ENCODE assay signal across 8 cellular contexts in the genomic region with DNA sequence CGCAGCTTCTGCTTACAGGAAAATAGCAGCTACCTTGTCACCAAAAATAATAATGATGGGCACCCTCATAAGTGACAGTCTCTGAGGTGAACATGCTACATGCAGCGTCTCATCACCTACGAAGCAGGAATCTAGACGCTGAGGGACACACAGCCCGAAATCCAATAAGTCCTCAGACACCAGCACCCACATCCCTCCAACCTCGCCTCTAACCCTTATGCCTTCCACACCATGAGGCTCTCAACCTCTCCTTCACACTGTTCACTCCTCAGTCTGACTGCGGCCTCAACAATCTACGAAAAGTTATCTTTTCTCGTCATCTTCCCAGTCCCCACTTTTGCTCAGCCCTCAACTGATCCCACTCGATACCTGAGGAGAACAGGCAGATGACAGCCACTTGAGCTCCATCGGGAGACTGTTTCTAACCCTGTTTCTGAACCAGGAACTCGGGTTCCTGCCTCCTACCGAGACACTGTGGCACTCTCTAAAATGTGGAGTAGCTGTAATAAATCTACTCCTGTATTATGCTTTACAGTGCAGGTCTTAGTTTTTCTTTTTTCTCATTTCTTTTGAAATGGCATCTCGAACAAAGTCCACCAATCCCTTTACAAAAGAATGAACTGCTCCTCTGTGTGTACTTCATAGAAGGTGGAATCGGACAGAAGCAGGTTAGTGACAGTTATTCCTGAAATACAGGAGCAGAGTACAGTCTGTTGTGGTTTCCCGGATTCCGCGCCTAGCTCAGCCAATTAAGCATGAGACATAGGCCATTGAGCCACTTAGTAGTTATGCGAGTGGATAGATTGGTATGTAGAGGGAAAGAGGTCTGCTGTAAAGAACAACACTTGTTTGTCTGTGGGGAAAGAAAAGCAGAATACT. TPM values are rescaled to one million over a fixed set of nuclear protein-coding genes. Genes with fewer than 3 reads are reported as not detected.
DNase-seq lines count a peak whose midpoint lies in the region; ATAC-seq, FAIRE-seq and TF ChIP-seq lines count a peak whose summit lies in the region.
"Not testable (repeated sequence)": the region's sequence is repeated elsewhere in the genome, so short reads cannot be mapped to it uniquely, and the experiment has no call there.

No MANE protein-coding gene starts in this region.

- peak overlapping the region; percentile 95 for H3K4me3 Mint-ChIP-seq in activated naive CD4-positive, alpha-beta T cell treated with anti-CD3 and anti-CD28 coated beads for 36 hours
- H3K4me3 Mint-ChIP-seq in dendritic cell treated with granulocyte-macrophage colony-stimulating factor and Interleukin-4, amounts not matched to agents 40 ng/mL and 50 ng/mL, for 4 days = peak overlapping the region; percentile 97
- H3K4me3 Mint-ChIP-seq in naive B cell = peak overlapping the region; percentile 97 to 100 (median 99)

- TF ChIP-seq POLR2A in A549 (IDR thresholded peaks at IDR 0.05; ENCODE audit: low read length); H54 (IDR thresholded peaks at IDR 0.05; ENCODE audit: low read depth, low read length): not testable (repeated sequence)

- H3K27ac ChIP-seq in A549 = peak overlapping the region; percentile 85 to 93
- H3K27ac ChIP-seq in RWPE1 = peak overlapping the region; percentile 84
- peak overlapping the region; percentile 20 for H3K27ac ChIP-seq in right cardiac atrium (ENCODE audit: low read length)
- peak overlapping the region; percentile 87 for H3K27ac ChIP-seq in smooth muscle cell (ENCODE audit: low read depth)

- H3K9me3 Mint-ChIP-seq in activated naive CD4-positive, alpha-beta T cell treated with anti-CD3 and anti-CD28 coated beads for 36 hours; dendritic cell treated with granulocyte-macrophage colony-stimulating factor and Interleukin-4, amounts not matched to agents 40 ng/mL and 50 ng/mL, for 4 days; naive B cell: not testable (repeated sequence)

- H3K27me3 ChIP-seq in right cardiac atrium (ENCODE audit: control insufficient read depth, insufficient read depth); smooth muscle cell (ENCODE audit: low read depth): not testable (repeated sequence)

- 59% methylated on average over 14 of the region's 19 CpGs for WGBS in A549 (ENCODE audit: missing lambda C conversion rate)
- 89% methylated on average over 13 of the region's 19 CpGs for WGBS in right cardiac atrium
- 82% methylated on average over 14 of the region's 19 CpGs for WGBS in smooth muscle cell (ENCODE audit: low lambda C conversion rate)

- peak overlapping the region; percentile 78 for H3K4me2 ChIP-seq in A549
- peak overlapping the region; percentile 87 for H3K4me2 ChIP-seq in smooth muscle cell

- TF ChIP-seq EP300 in A549 (IDR thresholded peaks at IDR 0.05) = not testable (repeated sequence)

- H2AFZ ChIP-seq in smooth muscle cell (ENCODE audit: low read depth) = peak overlapping the region; percentile 63

- CTCF ChIA-PET in A549 (lab: Yijun Ruan, JAX) = interaction anchor here (0.6 to 1.3 kb wide), 2 partner anchors 43 to 1084 kb away, joined by 3 to 4 read pairs; no protein-coding TSS in a partner anchor
- CTCF ChIA-PET in RWPE1 (lab: Yijun Ruan, JAX); activated naive CD4-positive, alpha-beta T cell treated with anti-CD3 and anti-CD28 coated beads for 36 hours (lab: Charles Lee): not testable (repeated sequence)

- DNase-seq in A549 (ENCODE audit: low read depth in 1 of 2, low spot score in 1 of 2); H54 (ENCODE audit: insufficient read length, low spot score); RWPE1 (ENCODE audit: low spot score); activated naive CD4-positive, alpha-beta T cell treated with anti-CD3 and anti-CD28 coated beads for 36 hours; right cardiac atrium; naive B cell; smooth muscle cell (lab: John Stamatoyannopoulos, UW; ENCODE audit: unreplicated experiment): not testable (repeated sequence)

- ATAC-seq in A549 (peak in 1 of 2 experiments; percentile 5; a peak in 3 of 6 replicates), right cardiac atrium (peak in 1 of 2 donors; percentile 2)
- ATAC-seq in naive B cell (ENCODE audit: low read depth in 2 of 2) = not testable (repeated sequence)

- H3K27me3 Mint-ChIP-seq in activated naive CD4-positive, alpha-beta T cell treated with anti-CD3 and anti-CD28 coated beads for 36 hours (ENCODE audit: low read depth); dendritic cell treated with granulocyte-macrophage colony-stimulating factor and Interleukin-4, amounts not matched to agents 40 ng/mL and 50 ng/mL, for 4 days; naive B cell: not testable (repeated sequence)

- not testable (repeated sequence) for H3F3A ChIP-seq in smooth muscle cell (ENCODE audit: low read depth)

- not testable (repeated sequence) for H3K36me3 ChIP-seq in smooth muscle cell (ENCODE audit: low read depth)

- peak overlapping the region; percentile 98 for H3K27ac Mint-ChIP-seq in activated naive CD4-positive, alpha-beta T cell treated with anti-CD3 and anti-CD28 coated beads for 36 hours
- H3K27ac Mint-ChIP-seq in dendritic cell treated with granulocyte-macrophage colony-stimulating factor and Interleukin-4, amounts not matched to agents 40 ng/mL and 50 ng/mL, for 4 days = peak overlapping the region; percentile 99
- H3K27ac Mint-ChIP-seq in naive B cell = peak overlapping the region; percentile 98 to 99 (median 99)

- POLR2A ChIA-PET in A549 (lab: Yijun Ruan, JAX); RWPE1 (lab: Yijun Ruan, JAX; ENCODE audit: low non-redundant PET): not testable (repeated sequence)

- not testable (repeated sequence) for H3K9me3 ChIP-seq in A549; right cardiac atrium (ENCODE audit: control insufficient read depth, low read length); smooth muscle cell (replicated peaks; ENCODE audit: low read depth)

- H3K4me3 ChIP-seq in A549 (peak overlapping the region; percentile 75), right cardiac atrium (ENCODE audit: low read length) (peak overlapping the region; percentile 89), smooth muscle cell (peak overlapping the region; percentile 83)

- TF ChIP-seq CTCF in A549 (IDR thresholded peaks at IDR 0.05); RWPE1 (conservative IDR thresholded peaks at IDR 0.05; ENCODE audit: low read depth); smooth muscle cell (IDR thresholded peaks at IDR 0.05; ENCODE audit: borderline replicate concordance, insufficient read depth, poor library complexity, severe bottlenecking): not testable (repeated sequence)

- TF ChIP-seq RAD21 in A549 (conservative IDR thresholded peaks at IDR 0.05 in 1 of 2, IDR thresholded peaks at IDR 0.05 in 1 of 2) = not testable (repeated sequence)

- H3K9ac ChIP-seq in smooth muscle cell (ENCODE audit: low read depth) = peak overlapping the region; percentile 96

- FAIRE-seq in A549 (lab: Jason Lieb, UNC) = not testable (repeated sequence)
- peak; percentile 48 for FAIRE-seq in H54 (lab: Jason Lieb, UNC)

- H4K20me1 ChIP-seq in smooth muscle cell (ENCODE audit: low read depth) = peaks cover 11% of the 10 kb centered on the region

- peaks cover 32% of the 10 kb centered on the region for H3K4me1 Mint-ChIP-seq in activated naive CD4-positive, alpha-beta T cell treated with anti-CD3 and anti-CD28 coated beads for 36 hours (ENCODE audit: low read depth)
- not testable (repeated sequence) for H3K4me1 Mint-ChIP-seq in dendritic cell treated with granulocyte-macrophage colony-stimulating factor and Interleukin-4, amounts not matched to agents 40 ng/mL and 50 ng/mL, for 4 days (ENCODE audit: low read depth)
- peaks cover 7 to 33% (median 18%) of the 10 kb centered on the region in 3 donors for H3K4me1 Mint-ChIP-seq in naive B cell

- intact Hi-C loops in activated naive CD4-positive, alpha-beta T cell treated with anti-CD3 and anti-CD28 coated beads for 36 hours (cut with micrococcal nuclease); dendritic cell treated with granulocyte-macrophage colony-stimulating factor and Interleukin-4, amounts not matched to agents 40 ng/mL and 50 ng/mL, for 4 days (cut with micrococcal nuclease); right cardiac atrium (cut with DNase I): not testable (repeated sequence)

- H3K36me3 Mint-ChIP-seq in activated naive CD4-positive, alpha-beta T cell treated with anti-CD3 and anti-CD28 coated beads for 36 hours (ENCODE audit: low read depth); naive B cell: not testable (repeated sequence)
- peaks cover 25% of the 10 kb centered on the region for H3K36me3 Mint-ChIP-seq in dendritic cell treated with granulocyte-macrophage colony-stimulating factor and Interleukin-4, amounts not matched to agents 40 ng/mL and 50 ng/mL, for 4 days (ENCODE audit: low read depth)

- H3K4me1 ChIP-seq in A549 = peaks cover 17% of the 10 kb centered on the region; the same call in 2 of the 3 replicates
- not testable (repeated sequence) for H3K4me1 ChIP-seq in right cardiac atrium (ENCODE audit: control insufficient read depth, insufficient read depth, low read length)
- peaks cover 14% of the 10 kb centered on the region for H3K4me1 ChIP-seq in smooth muscle cell (ENCODE audit: low read depth)

- H3K79me2 ChIP-seq in smooth muscle cell (ENCODE audit: low read depth) = peaks cover 29% of the 10 kb centered on the region

TF ChIP-seq in A549, 52 proteins besides CTCF, POLR2A, EP300 and RAD21:
- peak; percentile 82; the same call in 1 of the 2 replicates for TF ChIP-seq CHD4 (IDR thresholded peaks at IDR 0.05; ENCODE audit: borderline replicate concordance)

RNA-seq across cellular contexts. Expression of gene EAPP, which starts 0.9 kb away (rescaled TPM):
- polyA plus RNA-seq in A549 (2011; rRNA removed) = 62.3 and 93.0 TPM in 2 replicates
- polyA plus RNA-seq in A549 (2012; cell fraction: cytosol; rRNA removed) = 20.1 and 22.2 TPM in 2 replicates
- 7.5 and 9.0 TPM in 2 replicates for polyA plus RNA-seq in A549 (2012; cell fraction: nucleus; rRNA removed)
- 41.2 to 49.1 TPM (median 44.6 TPM) in 3 replicates for polyA plus RNA-seq in A549 (2017; fragmentation: RNase III; extraction: RNeasy Plus Mini Kit Qiagen cat#74134 plus additional on column Dnase treatment)
- polyA minus RNA-seq in A549 (2011; rRNA and poly(A)+ RNA removed) = 23.3 and 23.4 TPM in 2 replicates
- 10 to 100 TPM; 34.0 to 35.4 TPM for total RNA-seq in activated naive CD4-positive, alpha-beta T cell treated with anti-CD3 and anti-CD28 coated beads for 36 hours
- 10 to 100 TPM; 18.9 to 25.3 (median 22.2) TPM for total RNA-seq in right cardiac atrium
- polyA plus RNA-seq in right cardiac atrium = 30.6 TPM
- 100 to 1,000 TPM; 133 to 193 (median 139) TPM for polyA plus RNA-seq in naive B cell (ENCODE audit: low read depth in 6 of 6)
- 45.6 and 50.3 TPM in 2 replicates for total RNA-seq in smooth muscle cell
- polyA plus RNA-seq in smooth muscle cell = 42.3 and 43.1 TPM in 2 replicates

Comparison
In these comparisons a context has a peak if more than half of its experiments do, and no peak if none do; other contexts are left out.
1. H3K27ac ChIP-seq: peak in every context shown above with its lines; median percentile 89 in A549; 87 in smooth muscle cell; 84 in RWPE1; 20 in right cardiac atrium.